In the genomic region with DNA sequence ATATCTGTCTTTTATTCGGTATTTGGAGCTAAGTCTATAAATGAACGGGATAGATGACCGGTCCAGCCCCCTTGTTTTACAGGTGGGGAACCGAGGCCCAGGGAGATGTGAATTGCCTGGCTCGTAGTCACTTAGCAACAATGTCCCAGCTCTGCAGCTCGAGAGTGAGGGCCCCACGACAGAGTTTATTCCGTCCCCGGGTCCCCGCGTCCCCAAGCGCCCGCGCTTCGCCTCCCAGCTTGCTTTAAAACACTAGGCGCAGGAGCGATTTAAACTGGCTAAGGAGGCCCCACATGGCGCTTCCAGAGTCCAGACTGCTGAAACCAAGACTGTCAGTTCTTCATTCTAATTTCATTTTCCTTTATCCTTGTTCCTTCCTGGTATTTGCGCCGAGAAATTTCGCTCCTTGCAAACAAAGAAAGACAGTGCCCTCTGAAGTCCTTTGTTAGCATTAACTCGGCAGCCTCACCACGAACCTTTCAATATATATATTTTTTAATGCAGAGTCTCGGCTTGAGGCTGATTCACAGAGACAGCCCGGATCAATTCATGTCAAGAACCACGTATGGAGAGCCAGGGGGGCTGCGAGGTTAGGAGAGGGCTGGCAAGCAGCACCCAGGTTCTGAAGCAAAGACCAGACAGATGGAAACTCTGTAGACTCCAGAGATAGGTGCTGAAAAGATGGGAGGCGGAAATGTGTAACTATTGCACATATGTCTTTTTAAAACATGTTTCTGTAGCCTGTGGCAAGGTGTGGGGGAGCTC, we compare ENCODE assay signal across 8 cellular contexts. TPM values are rescaled to one million over a fixed set of nuclear protein-coding genes. Genes with fewer than 3 reads are reported as not detected.
DNase-seq lines count a peak whose midpoint lies in the region; ATAC-seq and TF ChIP-seq lines count a peak whose summit lies in the region.

No MANE protein-coding gene starts in this region.

- H3K9ac ChIP-seq in NT2/D1 (ENCODE audit: insufficient read length, low read depth) = peak overlapping the region; percentile 80

- ATAC-seq in psoas muscle (peak in 3 of 4 donors; percentile 15 to 41 (median 16)), HG03196 (IDR thresholded peaks at IDR 0.05; ENCODE audit: unreplicated experiment) (no peak)

- no peaks in the 10 kb centered on the region for H3K9me3 ChIP-seq in NT2/D1 (ENCODE audit: insufficient read depth, low read length)
- H3K9me3 ChIP-seq in hepatocyte (ENCODE audit: low read depth) = no peaks in the 10 kb centered on the region
- H3K9me3 ChIP-seq in psoas muscle = no peaks in the 10 kb centered on the region

- DNase-seq in AML-193 (lab: John Stamatoyannopoulos, UW) = peak; percentile 75 to 76
- peak; percentile 31 for DNase-seq in GM13976 (ENCODE audit: low spot score)
- DNase-seq in NT2/D1 (ENCODE audit: low read depth, low spot score) = no peak
- peak; percentile 80 for DNase-seq in hepatocyte (ENCODE audit: low spot score)
- no peak for DNase-seq in psoas muscle
- DNase-seq in NCI-H2029 treated with DMSO at 0.1 percent for 48 hours (lab: John Stamatoyannopoulos, UW) = no peak

- WGBS in hepatocyte (ENCODE audit: low lambda C conversion rate, missing lambda C conversion rate) = 6% methylated on average over 28 of the region's 28 CpGs
- 8 to 12% (median 9%) methylated on average over 28 of the region's 28 CpGs for WGBS in psoas muscle, 3 donors

- intact Hi-C loops in psoas muscle (cut with DNase I) = loop anchor here (2.0 to 10.0 kb wide), 6 partner anchors 237 to 655 kb away; no protein-coding TSS in a partner anchor

- peak overlapping the region; percentile 97 for H3K4me2 ChIP-seq in hepatocyte

- H3K4me3 ChIP-seq in NT2/D1 (ENCODE audit: insufficient read length, low read depth) (peak overlapping the region; percentile 97), hepatocyte (peak overlapping the region; percentile 85), psoas muscle (peak overlapping the region; percentile 78)

- H3K4me1 ChIP-seq in NT2/D1 (ENCODE audit: insufficient read depth, insufficient read length) = no peaks in the 10 kb centered on the region
- peaks cover 30% of the 10 kb centered on the region for H3K4me1 ChIP-seq in hepatocyte (ENCODE audit: insufficient read depth)
- peaks cover 18% of the 10 kb centered on the region for H3K4me1 ChIP-seq in psoas muscle

- H3K9me2 ChIP-seq in hepatocyte (replicated peaks; ENCODE audit: insufficient read depth) = no peaks in the 10 kb centered on the region

- peak overlapping the region; percentile 50 for H2AFZ ChIP-seq in hepatocyte

- H3K27me3 ChIP-seq in NT2/D1 (ENCODE audit: insufficient read depth, insufficient read length) = peaks cover 6% of the 10 kb centered on the region
- H3K27me3 ChIP-seq in hepatocyte = no peaks in the 10 kb centered on the region
- no peaks in the 10 kb centered on the region for H3K27me3 ChIP-seq in psoas muscle (ENCODE audit: insufficient read depth in 3 of 3, low read length in 2 of 3)

- H3K27ac ChIP-seq in angular gyrus (ENCODE audit: low read depth, low read length) = peak overlapping the region; percentile 63
- H3K27ac ChIP-seq in hepatocyte = peak overlapping the region; percentile 97
- peak overlapping the region; percentile 82 for H3K27ac ChIP-seq in psoas muscle

- TF ChIP-seq CTCF in GM13976 (IDR thresholded peaks at IDR 0.05; ENCODE audit: borderline replicate concordance, control extremely low read depth, extremely low read depth, insufficient read depth, missing control alignments) (peak; percentile 40), hepatocyte (IDR thresholded peaks at IDR 0.05; ENCODE audit: poor library complexity) (peak; percentile 78), psoas muscle (IDR thresholded peaks at IDR 0.05) (peak; percentile 56)

- H4K20me1 ChIP-seq in hepatocyte (ENCODE audit: insufficient read depth, poor library complexity, severe bottlenecking) = peaks cover 31% of the 10 kb centered on the region

- in situ Hi-C loops in GM13976 (cut with MboI; ENCODE audit: low sequenced_read_pairs, unreplicated experiment) = loop anchor here (10.0 kb wide), 1 partner anchor 597 kb away; no protein-coding TSS in a partner anchor

- H3K36me3 ChIP-seq in NT2/D1 (ENCODE audit: insufficient read depth, insufficient read length, low read length) (peaks cover 30% of the 10 kb centered on the region), hepatocyte (replicated peaks; ENCODE audit: insufficient read depth, low read depth) (no peaks in the 10 kb centered on the region), psoas muscle (ENCODE audit: insufficient read depth in 1 of 2, low read depth in 1 of 2) (no peaks in the 10 kb centered on the region)

- peaks cover 34% of the 10 kb centered on the region for H3K79me2 ChIP-seq in hepatocyte

RNA-seq across cellular contexts. Expression of a gene that starts 1.4 kb away (rescaled TPM):
- 150 and 151 TPM in 2 replicates for total RNA-seq in hepatocyte
- polyA plus RNA-seq in hepatocyte = 35.9 and 58.8 TPM in 2 replicates
- total RNA-seq in psoas muscle = 10 to 100 TPM in 2 of 4 donors, 1 to 10 TPM in 2; 2.4 to 28.3 (median 10.6) TPM
- 1 to 10 TPM in 2 of 3 donors, under 1 TPM in 1; 0.58 to 2.8 (median 1.1) TPM for polyA plus RNA-seq in psoas muscle

RNA-seq across cellular contexts. Expression of a gene that starts 43.1 kb away (rescaled TPM):
- total RNA-seq in hepatocyte (216 and 224 TPM in 2 replicates), psoas muscle (10 to 100 TPM; 48.1 to 63.3 (median 50.3) TPM)
- polyA plus RNA-seq in hepatocyte (191 and 226 TPM in 2 replicates), psoas muscle (10 to 100 TPM; 31.0 to 48.4 (median 43.9) TPM)

Comparison
In these comparisons a context has a peak if more than half of its experiments do, and no peak if none do; other contexts are left out.
1. DNase-seq: peak in AML-193 (2 of 2), GM13976 (single experiment) and hepatocyte (single experiment); none in NT2/D1 (single experiment), psoas muscle (0 of 2) and NCI-H2029 treated with DMSO at 0.1 percent for 48 hours (single experiment).
2. Peak in every context shown above with its lines, with median percentiles within 50 percentile points of each other: CTCF ChIP-seq, H3K4me3 ChIP-seq and H3K27ac ChIP-seq.